Comparison of ENCODE assay signal across 8 cellular contexts in the genomic region with DNA sequence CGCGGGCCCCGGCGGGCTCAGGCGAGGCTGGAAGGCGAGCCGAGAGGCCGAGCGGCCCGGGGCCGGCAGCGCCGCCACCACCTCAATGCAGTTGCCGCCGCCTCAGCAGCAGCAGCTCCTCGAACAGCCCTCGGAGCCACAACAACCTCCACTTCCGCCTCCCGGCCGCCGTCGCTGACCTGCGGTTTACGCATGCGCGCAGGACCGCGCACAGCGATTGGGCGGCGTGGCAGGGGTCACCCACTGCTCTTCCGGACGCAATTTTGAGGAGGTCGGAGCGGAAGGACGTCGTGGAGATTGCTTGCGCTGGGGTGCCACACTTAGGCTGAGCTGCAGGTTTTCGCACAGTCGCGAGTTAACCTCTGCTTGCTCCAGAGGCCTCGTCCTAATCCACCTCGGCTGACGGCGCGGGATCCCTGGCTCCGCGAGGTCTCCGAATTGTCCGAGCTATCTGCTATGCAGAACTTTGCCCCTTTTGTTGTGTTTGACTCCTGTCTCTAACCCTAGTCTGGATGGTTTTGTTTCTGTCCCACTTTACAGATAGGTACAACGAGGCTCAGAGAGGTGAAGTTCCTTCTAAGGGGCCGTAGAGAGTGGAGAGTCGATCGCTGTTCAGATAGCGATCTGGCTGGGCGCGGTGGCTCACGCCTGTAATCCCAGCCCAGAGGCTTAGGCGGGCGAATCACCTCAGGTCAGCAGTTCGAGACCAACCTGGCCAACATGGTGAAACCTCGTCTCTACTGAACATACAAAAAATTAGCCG. TPM values are rescaled to one million over a fixed set of nuclear protein-coding genes. Genes with fewer than 3 reads are reported as not detected.
DNase-seq lines count a peak whose midpoint lies in the region; ATAC-seq and TF ChIP-seq lines count a peak whose summit lies in the region.

Gene ACAD10 (plus strand): TSS at position 243 of the 763 bp plus-strand sequence. CDS start 6,657 bp downstream, outside the sequence.
Gene BRAP (minus strand): TSS at position 146 of the 763 bp plus-strand sequence. CDS start 164 bp downstream, outside the sequence.

- peaks cover 16% of the 10 kb centered on the region for H3K36me3 Mint-ChIP-seq in T-cell

- peak within 1 kb of the TSS; percentile 72 for H4K91ac ChIP-seq in trophoblast cell (ENCODE audit: low read depth, low read length)

- peaks cover 7% of the 10 kb centered on the region for H3K79me2 ChIP-seq in trophoblast cell (ENCODE audit: control insufficient read depth, insufficient read depth, low read length, poor library complexity)

- peak within 1 kb of the TSS; percentile 97 for H3K9ac ChIP-seq in trophoblast cell (ENCODE audit: low read length)

- peak within 1 kb of the TSS; percentile 90 for H3K4ac ChIP-seq in trophoblast cell (ENCODE audit: low read depth, low read length)

- POLR2A ChIA-PET in T-cell (lab: Charles Lee) = interaction anchor here (0.6 to 1.3 kb wide), 3 partner anchors 10 to 975 kb away, joined by 3 to 5 read pairs (median 4); no protein-coding TSS in a partner anchor

- H3K4me1 Mint-ChIP-seq in T-cell = peaks cover 44 to 46% (median 46%) of the 10 kb centered on the region in 3 donors

- peak within 1 kb of the TSS; percentile 85 for H3K18ac ChIP-seq in trophoblast cell (ENCODE audit: low read length)

- 0 to 2% (median 0%) methylated on average over 17 to 63 of the region's 63 CpGs for WGBS in adrenal gland, 4 donors
- no CpG with 5 or more reads among the region's 63 CpGs for WGBS in trophoblast cell (ENCODE audit: extremely low coverage, insufficient coverage, insufficient read length)
- WGBS in tibial nerve, 2 donors = 1% methylated on average over 25 to 59 of the region's 63 CpGs

- intact Hi-C loops in adrenal gland (cut with DNase I) = no loop called here
- intact Hi-C loops in cardiac septum (cut with DNase I) = loop anchor here (2.0 kb wide), 1 partner anchor 87 kb away; the partner anchor contains the start of gene ATXN2

- H3K27ac Mint-ChIP-seq in T-cell = peak within 1 kb of the TSS; percentile 92 to 94

- peak within 1 kb of the TSS; percentile 60 for H3K14ac ChIP-seq in trophoblast cell (ENCODE audit: low read length)

- TF ChIP-seq CTCF in GM13976 (IDR thresholded peaks at IDR 0.05; ENCODE audit: borderline replicate concordance, control extremely low read depth, extremely low read depth, insufficient read depth, missing control alignments) = no peak
- TF ChIP-seq CTCF in adrenal gland (IDR thresholded peaks at IDR 0.05) = no peak
- TF ChIP-seq CTCF in tibial nerve (IDR thresholded peaks at IDR 0.05) = peak in 1 of 5 experiments; percentile 47

- peak within 1 kb of the TSS; percentile 69 for H2AFZ ChIP-seq in trophoblast cell (ENCODE audit: insufficient read depth, low read length, poor library complexity)

- peak within 1 kb of the TSS; percentile 58 to 98 (median 84) for H3K4me3 ChIP-seq in adrenal gland
- H3K4me3 ChIP-seq in trophoblast cell (ENCODE audit: low read depth, low read length) = peak within 1 kb of the TSS; percentile 81
- H3K4me3 ChIP-seq in tibial nerve = peak within 1 kb of the TSS; percentile 85 to 97 (median 94)

- H3K27ac ChIP-seq in adrenal gland (peak within 1 kb of the TSS; percentile 4 to 94 (median 85)), trophoblast cell (ENCODE audit: low read depth, low read length) (peak within 1 kb of the TSS; percentile 53), tibial nerve (peak within 1 kb of the TSS; percentile 78 to 92 (median 88))

- H3K4me1 ChIP-seq in adrenal gland (replicated peaks in 1 of 2) (peaks cover 16 to 32% of the 10 kb centered on the region in 2 donors), trophoblast cell (ENCODE audit: control insufficient read depth in 1 of 2, insufficient read depth in 2 of 2, low read length in 2 of 2) (peaks cover 5% of the 10 kb centered on the region in 2 experiments), tibial nerve (peaks cover 2 to 34% (median 25%) of the 10 kb centered on the region in 4 donors)

- H2BK120ac ChIP-seq in trophoblast cell (ENCODE audit: insufficient read depth, low read length, poor library complexity) = peak within 1 kb of the TSS; percentile 40

- H4K12ac ChIP-seq in trophoblast cell (ENCODE audit: low read depth, low read length) = peak within 1 kb of the TSS; percentile 87

- TF ChIP-seq EP300 in tibial nerve (IDR thresholded peaks at IDR 0.05) = peak; percentile 87 to 97

- H2BK12ac ChIP-seq in trophoblast cell (ENCODE audit: low read length) = no peak within 1 kb of the TSS

- H4K8ac ChIP-seq in trophoblast cell (ENCODE audit: low read depth, low read length) = peak within 1 kb of the TSS; percentile 92

- peak within 1 kb of the TSS; percentile 85 for H3K4me2 ChIP-seq in trophoblast cell (ENCODE audit: low read length)

- no peaks in the 10 kb centered on the region for H3K9me3 Mint-ChIP-seq in T-cell

- H3K27me3 ChIP-seq in adrenal gland (no peaks in the 10 kb centered on the region), trophoblast cell (ENCODE audit: insufficient read depth, low read length) (no peaks in the 10 kb centered on the region), tibial nerve (no peaks in the 10 kb centered on the region)

- CTCF ChIA-PET in T-cell (lab: Charles Lee) = interaction anchor here in 1 of 2 donors (0.6 to 0.9 kb wide), 2 partner anchors 439 to 702 kb away, joined by 3 read pairs; partner anchors contain the start of gene TRAFD1

- peak; percentile 46 to 87 for TF ChIP-seq POLR2A in adrenal gland (IDR thresholded peaks at IDR 0.05)
- peak; percentile 51 to 74 for TF ChIP-seq POLR2A in tibial nerve (IDR thresholded peaks at IDR 0.05)

- peaks cover 6% of the 10 kb centered on the region for H3K79me1 ChIP-seq in trophoblast cell (ENCODE audit: low read length)

- peak within 1 kb of the TSS; percentile 52 for H2BK5ac ChIP-seq in trophoblast cell (ENCODE audit: low read depth, low read length, poor library complexity)

- H2AK5ac ChIP-seq in trophoblast cell (ENCODE audit: low read length) = peak within 1 kb of the TSS; percentile 1

- ATAC-seq in HG02852 (IDR thresholded peaks at IDR 0.05; ENCODE audit: unreplicated experiment) (peak; percentile 88), T-cell (replicated peaks in 1 of 4) (peak; percentile 96 to 98 (median 97))

- H3K36me3 ChIP-seq in adrenal gland (replicated peaks in 1 of 2) = peaks cover 0 to 18% of the 10 kb centered on the region in 2 donors
- peaks cover 11 to 12% of the 10 kb centered on the region in 2 experiments for H3K36me3 ChIP-seq in trophoblast cell (ENCODE audit: control insufficient read depth in 1 of 2, insufficient read depth in 2 of 2, low read length in 2 of 2)
- H3K36me3 ChIP-seq in tibial nerve = peaks cover 0 to 24% (median 0%) of the 10 kb centered on the region in 3 donors

- peaks cover 0 to 2% of the 10 kb centered on the region in 2 donors for H3K27me3 Mint-ChIP-seq in T-cell

- in situ Hi-C loops in GM13976 (cut with MboI; ENCODE audit: low sequenced_read_pairs, unreplicated experiment) = no loop called here

- H3K4me3 Mint-ChIP-seq in T-cell = peak within 1 kb of the TSS; percentile 93 to 96 (median 93)

- peak; percentile 99 for DNase-seq in GM13976 (ENCODE audit: low spot score)
- DNase-seq in NCI-H146 (lab: John Stamatoyannopoulos, UW) = peak; percentile 95
- peak; percentile 83 to 94 (median 90) for DNase-seq in T-cell
- DNase-seq in adrenal gland = peak; percentile 92 to 97 (median 94)
- peak; percentile 97 for DNase-seq in cardiac septum (ENCODE audit: low spot score)
- DNase-seq in trophoblast cell = peak; percentile 94 to 98
- DNase-seq in tibial nerve (ENCODE audit: low spot score in 2 of 2) = peak; percentile 83 to 87

- H3K23ac ChIP-seq in trophoblast cell (ENCODE audit: low read length) = no peak within 1 kb of the TSS

- H3K9me3 ChIP-seq in adrenal gland (replicated peaks in 1 of 3) (no peaks in the 10 kb centered on the region), trophoblast cell (ENCODE audit: insufficient read depth, low read depth, low read length) (no peaks in the 10 kb centered on the region), tibial nerve (no peaks in the 10 kb centered on the region)

RNA-seq across cellular contexts. Expression of gene ACAD10, which starts in this region (rescaled TPM):
- total RNA-seq in T-cell = 10 to 100 TPM; 28.8 to 53.4 (median 47.9) TPM
- total RNA-seq in adrenal gland = 10 to 100 TPM; 22.0 to 65.5 (median 43.6) TPM
- polyA plus RNA-seq in adrenal gland = 10 to 100 TPM; 14.7 to 57.0 (median 31.0) TPM
- 30.8 TPM for total RNA-seq in cardiac septum
- 13.5 and 14.1 TPM in 2 replicates for polyA plus RNA-seq in trophoblast cell (2013)
- 10 to 100 TPM; 20.3 to 41.4 (median 21.4) TPM for total RNA-seq in tibial nerve

RNA-seq across cellular contexts. Expression of gene BRAP, which starts in this region (rescaled TPM):
- 10 to 100 TPM; 20.4 to 23.3 (median 20.6) TPM for total RNA-seq in T-cell
- total RNA-seq in adrenal gland = 10 to 100 TPM; 13.6 to 25.3 (median 20.4) TPM
- 10 to 100 TPM in 2 of 3 donors, 1 to 10 TPM in 1; 8.6 to 31.0 (median 10.7) TPM for polyA plus RNA-seq in adrenal gland
- total RNA-seq in cardiac septum = 13.9 TPM
- polyA plus RNA-seq in trophoblast cell (2013) = 17.1 and 17.6 TPM in 2 replicates
- total RNA-seq in tibial nerve = 10 to 100 TPM; 12.9 to 18.0 (median 17.2) TPM

Comparison
In these comparisons a context has a peak if more than half of its experiments do, and no peak if none do; other contexts are left out.
1. Peak in every context shown above with its lines: DNase-seq, ATAC-seq, H3K4me3 ChIP-seq and H3K27ac ChIP-seq.